Comparison of ENCODE assay signal across 8 cellular contexts in the genomic region with DNA sequence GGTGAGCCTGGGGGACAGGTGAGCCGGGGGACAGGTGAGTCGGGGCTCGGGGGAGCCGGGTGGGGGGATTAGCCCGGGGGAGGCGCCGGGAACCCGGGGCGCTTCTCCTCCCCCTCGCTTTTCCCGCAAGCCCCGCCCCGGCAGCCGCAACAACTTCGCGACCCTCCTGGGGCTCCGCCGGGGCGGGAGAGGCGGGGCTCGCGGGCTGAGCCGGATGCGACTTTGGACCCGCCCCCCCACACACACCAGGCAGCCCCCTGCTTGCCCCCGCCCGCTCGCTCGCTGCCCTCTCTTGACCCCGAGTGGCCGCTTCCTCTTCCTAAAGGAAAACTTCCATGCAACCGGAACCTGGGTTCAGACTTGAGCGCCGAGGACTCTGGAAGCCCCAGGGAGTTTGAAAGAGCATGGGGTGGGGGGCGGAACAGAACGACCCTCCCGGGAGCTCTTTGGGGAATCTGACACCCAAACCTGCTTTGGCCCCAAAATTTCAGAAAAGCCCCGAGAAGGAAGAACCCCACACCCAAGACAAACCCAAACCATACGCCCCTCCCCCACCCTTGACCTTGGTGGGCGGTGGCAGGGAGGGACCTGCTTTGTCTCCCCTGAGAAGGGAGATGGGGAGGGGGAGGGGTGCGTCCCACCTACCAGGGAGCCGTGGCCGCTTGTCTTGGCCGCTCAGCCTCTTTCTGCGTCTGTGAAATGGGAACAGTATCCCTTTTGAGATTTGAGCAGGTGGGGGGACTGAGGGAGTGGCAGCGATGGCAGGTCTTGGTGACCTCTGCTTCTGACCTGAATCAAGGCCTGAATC. TPM values are rescaled to one million over a fixed set of nuclear protein-coding genes. Genes with fewer than 3 reads are reported as not detected.
A peak's percentile ranks its signal among the peaks of the same experiment; 100 is the strongest.
DNase-seq lines count a peak whose midpoint lies in the region; ATAC-seq and FAIRE-seq lines count a peak whose summit lies in the region.

No MANE protein-coding gene starts in this region.

- FAIRE-seq in frontal cortex (lab: Jason Lieb, UNC) = no peak

- H3K36me3 Mint-ChIP-seq in activated naive CD4-positive, alpha-beta T cell treated with anti-CD3 and anti-CD28 coated beads for 36 hours (ENCODE audit: low read depth) = no peaks in the 10 kb centered on the region
- no peaks in the 10 kb centered on the region for H3K36me3 Mint-ChIP-seq in T-helper 17 cell (ENCODE audit: low read depth)
- H3K36me3 Mint-ChIP-seq in stimulated activated memory B cell treated with anti-CD40 and anti-IgM and Interleukin-4, amounts not matched to agents 10 μg/mL and 1 μg/mL and 100 μg/mL, for 72 hours = no peaks in the 10 kb centered on the region

- H3K4me3 Mint-ChIP-seq in activated naive CD4-positive, alpha-beta T cell treated with anti-CD3 and anti-CD28 coated beads for 36 hours = peak overlapping the region; percentile 45
- H3K4me3 Mint-ChIP-seq in T-helper 17 cell = peak overlapping the region; percentile 78
- peak overlapping the region; percentile 58 for H3K4me3 Mint-ChIP-seq in stimulated activated memory B cell treated with anti-CD40 and anti-IgM and Interleukin-4, amounts not matched to agents 10 μg/mL and 1 μg/mL and 100 μg/mL, for 72 hours

- peaks cover 7% of the 10 kb centered on the region for H3K27me3 Mint-ChIP-seq in activated naive CD4-positive, alpha-beta T cell treated with anti-CD3 and anti-CD28 coated beads for 36 hours (ENCODE audit: low read depth)
- peaks cover 14% of the 10 kb centered on the region for H3K27me3 Mint-ChIP-seq in T-helper 17 cell
- H3K27me3 Mint-ChIP-seq in stimulated activated memory B cell treated with anti-CD40 and anti-IgM and Interleukin-4, amounts not matched to agents 10 μg/mL and 1 μg/mL and 100 μg/mL, for 72 hours = peaks cover 53% of the 10 kb centered on the region

- intact Hi-C loops in activated naive CD4-positive, alpha-beta T cell treated with anti-CD3 and anti-CD28 coated beads for 36 hours (cut with micrococcal nuclease) = no loop called here

- no peak for DNase-seq in activated naive CD4-positive, alpha-beta T cell treated with anti-CD3 and anti-CD28 coated beads for 36 hours
- DNase-seq in activated naive CD4-positive, alpha-beta T cell treated with Interleukin-2 at 50 U/mL for 16 hours = no peak
- no peak for DNase-seq in T-helper 17 cell
- no peak for DNase-seq in frontal cortex (ENCODE audit: low spot score in 2 of 2)
- DNase-seq in SHP77 (lab: John Stamatoyannopoulos, UW) = no peak
- DNase-seq in stimulated activated CD8-positive, alpha-beta memory T cell treated with anti-CD3 and anti-CD28 coated beads, Interleukin-4, amount 100 ng/mL, for 48 hours = no peak

- no peak overlapping the region for H3K27ac Mint-ChIP-seq in activated naive CD4-positive, alpha-beta T cell treated with anti-CD3 and anti-CD28 coated beads for 36 hours
- no peak overlapping the region for H3K27ac Mint-ChIP-seq in T-helper 17 cell
- H3K27ac Mint-ChIP-seq in stimulated activated memory B cell treated with anti-CD40 and anti-IgM and Interleukin-4, amounts not matched to agents 10 μg/mL and 1 μg/mL and 100 μg/mL, for 72 hours = no peak overlapping the region

- H3K4me3 ChIP-seq in iPS-11a (ENCODE audit: low read depth, low read length) = peak overlapping the region; percentile 56

- H3K9me3 ChIP-seq in T-helper 17 cell (ENCODE audit: control insufficient read depth, low read length, poor library complexity, severe bottlenecking) = no peaks in the 10 kb centered on the region

- CTCF ChIA-PET in activated naive CD4-positive, alpha-beta T cell treated with anti-CD3 and anti-CD28 coated beads for 36 hours (lab: Charles Lee) = no interaction called here

- peak; percentile 22 for ATAC-seq in T-helper 17 cell
- ATAC-seq in stimulated activated memory B cell treated with anti-CD40 and anti-IgM and Interleukin-4, amounts not matched to agents 10 μg/mL and 1 μg/mL and 100 μg/mL, for 72 hours = no peak

- no peaks in the 10 kb centered on the region for H3K9me3 Mint-ChIP-seq in activated naive CD4-positive, alpha-beta T cell treated with anti-CD3 and anti-CD28 coated beads for 36 hours
- no peaks in the 10 kb centered on the region for H3K9me3 Mint-ChIP-seq in stimulated activated memory B cell treated with anti-CD40 and anti-IgM and Interleukin-4, amounts not matched to agents 10 μg/mL and 1 μg/mL and 100 μg/mL, for 72 hours

- H3K4me1 Mint-ChIP-seq in activated naive CD4-positive, alpha-beta T cell treated with anti-CD3 and anti-CD28 coated beads for 36 hours (ENCODE audit: low read depth) = peaks cover 2% of the 10 kb centered on the region
- H3K4me1 Mint-ChIP-seq in T-helper 17 cell = peaks cover 8% of the 10 kb centered on the region
- H3K4me1 Mint-ChIP-seq in stimulated activated memory B cell treated with anti-CD40 and anti-IgM and Interleukin-4, amounts not matched to agents 10 μg/mL and 1 μg/mL and 100 μg/mL, for 72 hours = peaks cover 6% of the 10 kb centered on the region

RNA-seq across cellular contexts. Expression of gene ARHGEF16, which starts 0.6 kb away (rescaled TPM):
- total RNA-seq in activated naive CD4-positive, alpha-beta T cell treated with anti-CD3 and anti-CD28 coated beads for 36 hours = under 1 TPM; 0.17 TPM
- total RNA-seq in T-helper 17 cell = under 1 TPM in 1 of 2 donors, not detected in 1; 0.10 TPM
- not detected for total RNA-seq in frontal cortex
